ENCODE assay signal across 22 cellular contexts in genomic region chr11:13386567-13386966, GRCh38.
DNase-seq lines count a peak whose midpoint lies in the region; ATAC-seq and TF ChIP-seq lines count a peak whose summit lies in the region.
"Had no signal": no experiment of that assay in that cellular context is flagged by ENCODE, and none has a peak within 500 bp of the region (broad histone marks: within the 10 kb centered on the region; RNA-seq: fewer than 3 reads in every experiment).

No MANE protein-coding gene starts in this region.

- peaks cover 4% of the 10 kb centered on the region for H3K36me3 ChIP-seq in H7 (replicated peaks; ENCODE audit: control insufficient read depth, insufficient read depth, low read length)
- H3K36me3 ChIP-seq: breast epithelium had no signal

- intact Hi-C loops in natural killer cell (cut with micrococcal nuclease): no loop called here

- H3K27ac Mint-ChIP-seq in natural killer cell: peak overlapping the region; percentile 30 to 39
- no peak overlapping the region for H3K27ac Mint-ChIP-seq in natural killer cell treated with Interleukin-12 subunit alpha and Interleukin-12 subunit beta and Interleukin-15 and Interleukin-18, amount 100 ng/mL, for 72 hours
- H3K27ac Mint-ChIP-seq: activated CD4-positive, alpha-beta T cell treated with anti-CD3 and anti-CD28 coated beads, Interleukin-2, amount 10 ng/mL, durations not matched to agents 7 days and 5 days; endodermal cell; GM23338 had no signal

- no peak overlapping the region for H3K4me3 Mint-ChIP-seq in natural killer cell
- no peak overlapping the region for H3K4me3 Mint-ChIP-seq in natural killer cell treated with Interleukin-12 subunit alpha and Interleukin-12 subunit beta and Interleukin-15 and Interleukin-18, amount 100 ng/mL, for 72 hours
- H3K4me3 Mint-ChIP-seq: activated CD4-positive, alpha-beta T cell treated with anti-CD3 and anti-CD28 coated beads, Interleukin-2, amount 10 ng/mL, durations not matched to agents 7 days and 5 days; endodermal cell; GM23338; IgD-negative memory B cell had no signal

- H3K4me3 ChIP-seq in H7 (ENCODE audit: insufficient read depth, low read depth, low read length): no peak overlapping the region
- H3K4me3 ChIP-seq: breast epithelium, gastroesophageal sphincter, GM23338, lung, suprapubic skin had no signal

- no peaks in the 10 kb centered on the region for H3K9me3 Mint-ChIP-seq in natural killer cell
- H3K9me3 Mint-ChIP-seq in natural killer cell treated with Interleukin-12 subunit alpha and Interleukin-12 subunit beta and Interleukin-15 and Interleukin-18, amount 100 ng/mL, for 72 hours: no peaks in the 10 kb centered on the region
- H3K9me3 Mint-ChIP-seq: activated CD4-positive, alpha-beta T cell treated with anti-CD3 and anti-CD28 coated beads, Interleukin-2, amount 10 ng/mL, durations not matched to agents 7 days and 5 days; endodermal cell; GM23338 had no signal

- H3K27me3 ChIP-seq in H7 (ENCODE audit: control insufficient read depth, insufficient read depth, low read length): no peaks in the 10 kb centered on the region
- H3K27me3 ChIP-seq: breast epithelium, gastroesophageal sphincter, suprapubic skin had no signal

- peaks cover 5 to 7% of the 10 kb centered on the region in 2 donors for H3K4me1 Mint-ChIP-seq in natural killer cell
- peaks cover 0 to 2% of the 10 kb centered on the region in 2 donors for H3K4me1 Mint-ChIP-seq in natural killer cell treated with Interleukin-12 subunit alpha and Interleukin-12 subunit beta and Interleukin-15 and Interleukin-18, amount 100 ng/mL, for 72 hours (ENCODE audit: low read depth in 2 of 2)
- H3K4me1 Mint-ChIP-seq: activated CD4-positive, alpha-beta T cell treated with anti-CD3 and anti-CD28 coated beads, Interleukin-2, amount 10 ng/mL, durations not matched to agents 7 days and 5 days; GM23338 had no signal

- ATAC-seq in natural killer cell (no peak), HG03571 (IDR thresholded peaks at IDR 0.05; ENCODE audit: unreplicated experiment) (no peak)
- ATAC-seq in natural killer cell treated with Interleukin-12 subunit alpha and Interleukin-12 subunit beta and Interleukin-15 and Interleukin-18, amount 100 ng/mL, for 72 hours: no peak
- ATAC-seq: gastroesophageal sphincter, GM23338 had no signal

- DNase-seq in natural killer cell (no peak), NCI-H510A (lab: John Stamatoyannopoulos, UW) (peak; percentile 65), left kidney (ENCODE audit: low read depth, low spot score) (peak; percentile 13), cerebellum (ENCODE audit: low spot score) (no peak), H7 (no peak)
- DNase-seq in natural killer cell treated with Interleukin-12 subunit alpha and Interleukin-12 subunit beta and Interleukin-15 and Interleukin-18, amount 100 ng/mL, for 72 hours (ENCODE audit: low spot score): no peak
- DNase-seq: activated CD4-positive, alpha-beta T cell treated with anti-CD3 and anti-CD28 coated beads, Interleukin-2, amount 10 ng/mL, durations not matched to agents 7 days and 5 days; activated effector memory CD4-positive, alpha-beta T cell treated with anti-CD3 and anti-CD28 coated beads, Interleukin-2, amount 50 U/mL, for 16 hours; cortex of kidney; endodermal cell; islet precursor cell; NCI-H1694; NCI-H226; RPMI8226; stimulated activated CD4-positive, alpha-beta T cell treated with anti-CD3 and anti-CD28 coated beads, Interleukin-1b, Interleukin-23, amount 100 ng/mL, for 48 hours had no signal

- H3K27me3 Mint-ChIP-seq in natural killer cell (ENCODE audit: low read depth in 2 of 2): no peaks in the 10 kb centered on the region
- H3K27me3 Mint-ChIP-seq in natural killer cell treated with Interleukin-12 subunit alpha and Interleukin-12 subunit beta and Interleukin-15 and Interleukin-18, amount 100 ng/mL, for 72 hours: no peaks in the 10 kb centered on the region
- H3K27me3 Mint-ChIP-seq: activated CD4-positive, alpha-beta T cell treated with anti-CD3 and anti-CD28 coated beads, Interleukin-2, amount 10 ng/mL, durations not matched to agents 7 days and 5 days; IgD-negative memory B cell had no signal

- peaks cover 28% of the 10 kb centered on the region for H3K36me3 Mint-ChIP-seq in natural killer cell
- peaks cover 29% of the 10 kb centered on the region for H3K36me3 Mint-ChIP-seq in natural killer cell treated with Interleukin-12 subunit alpha and Interleukin-12 subunit beta and Interleukin-15 and Interleukin-18, amount 100 ng/mL, for 72 hours

- TF ChIP-seq CTCF in natural killer cell (IDR thresholded peaks at IDR 0.05): no peak

Comparison
In these comparisons a context has a peak if more than half of its experiments do, and no peak if none do; other contexts are left out.
1. H3K27ac Mint-ChIP-seq: peak in natural killer cell (2 of 2); none in natural killer cell treated with Interleukin-12 subunit alpha and Interleukin-12 subunit beta and Interleukin-15 and Interleukin-18, amount 100 ng/mL, for 72 hours (0 of 2).
2. DNase-seq: peak in NCI-H510A (single experiment) and left kidney (single experiment); none in natural killer cell (single experiment), natural killer cell treated with Interleukin-12 subunit alpha and Interleukin-12 subunit beta and Interleukin-15 and Interleukin-18, amount 100 ng/mL, for 72 hours (single experiment), cerebellum (single experiment) and H7 (single experiment).